8 cellular contexts compared by ENCODE assay signal in the genomic region with DNA sequence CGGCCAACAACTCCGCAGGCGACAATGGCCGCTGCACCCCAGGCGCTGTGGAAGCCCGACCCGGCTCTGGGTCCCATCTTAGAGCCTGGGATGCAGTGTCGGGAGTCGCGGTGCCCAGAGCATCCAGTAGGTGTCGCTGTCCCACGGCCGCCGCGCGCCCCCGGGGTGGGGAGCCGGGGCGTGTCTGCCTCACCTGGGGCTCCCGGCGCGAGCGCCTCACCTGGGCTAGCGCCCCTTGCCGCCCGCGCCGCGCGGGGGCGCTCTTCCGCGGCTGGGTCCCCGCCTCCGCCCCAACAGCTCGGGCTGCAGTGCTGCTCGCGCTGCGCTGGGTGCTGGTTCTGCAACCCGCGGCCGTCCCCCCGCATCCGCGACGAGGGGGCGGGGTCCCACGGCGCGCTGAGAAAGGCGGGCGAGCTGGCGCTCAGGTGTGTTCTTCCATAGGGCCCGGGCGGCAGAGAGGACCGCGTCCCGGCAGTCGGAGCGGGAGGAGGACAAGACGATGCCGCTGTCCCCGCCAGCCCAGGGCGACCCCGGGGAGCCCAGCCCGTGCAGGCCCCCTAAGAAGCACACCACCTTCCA. TPM values are rescaled to one million over a fixed set of nuclear protein-coding genes. Genes with fewer than 3 reads are reported as not detected.
A peak's percentile ranks its signal among the peaks of the same experiment; 100 is the strongest.
DNase-seq lines count a peak whose midpoint lies in the region; ATAC-seq and TF ChIP-seq lines count a peak whose summit lies in the region.

CRYBG1 (plus strand) TSS at position 308 of the 579 bp plus-strand sequence; CDS start at position 500, 192 bp downstream.

- no peak within 1 kb of the TSS for H2BK120ac ChIP-seq in IMR-90 (ENCODE audit: low read depth, low read length)

- H3K27ac Mint-ChIP-seq in activated naive CD4-positive, alpha-beta T cell treated with anti-CD3 and anti-CD28 coated beads, Interleukin-2, amount 50 U/mL, for 24 hours = no peak within 1 kb of the TSS
- H3K27ac Mint-ChIP-seq in progenitor cell of endocrine pancreas = peak within 1 kb of the TSS; percentile 83

- no peak within 1 kb of the TSS for H2BK5ac ChIP-seq in IMR-90 (ENCODE audit: low read depth, low read length, poor library complexity, severe bottlenecking)

- H3K4me3 ChIP-seq in IMR-90 (ENCODE audit: insufficient read depth, low read depth, low read length) = peak within 1 kb of the TSS; percentile 9; the same call in 1 of the 2 replicates
- peak within 1 kb of the TSS; percentile 47 to 65 for H3K4me3 ChIP-seq in vagina

- peak within 1 kb of the TSS; percentile 77 for H3K4me2 ChIP-seq in IMR-90 (ENCODE audit: low read depth, low read length)

- H3K36me3 ChIP-seq in IMR-90 (ENCODE audit: control insufficient read depth, insufficient read depth, low read length) = no peaks in the 10 kb centered on the region
- H3K36me3 ChIP-seq in vagina = no peaks in the 10 kb centered on the region

- H3K4me1 Mint-ChIP-seq in activated naive CD4-positive, alpha-beta T cell treated with anti-CD3 and anti-CD28 coated beads, Interleukin-2, amount 50 U/mL, for 24 hours = peaks cover 11% of the 10 kb centered on the region
- peaks cover 1% of the 10 kb centered on the region for H3K4me1 Mint-ChIP-seq in progenitor cell of endocrine pancreas (ENCODE audit: low read depth)

- H3K9me1 ChIP-seq in IMR-90 (ENCODE audit: insufficient read depth, low read length) = no peaks in the 10 kb centered on the region

- H3K4me3 Mint-ChIP-seq in activated naive CD4-positive, alpha-beta T cell treated with anti-CD3 and anti-CD28 coated beads, Interleukin-2, amount 50 U/mL, for 24 hours = peak within 1 kb of the TSS; percentile 79
- peak within 1 kb of the TSS; percentile 86 for H3K4me3 Mint-ChIP-seq in progenitor cell of endocrine pancreas (ENCODE audit: low read depth)

- DNase-seq in AG09319 (ENCODE audit: extremely low read depth, low read depth) (no peak), GM19240 (ENCODE audit: insufficient read length, low spot score) (peak; percentile 29), IMR-90 (no peak), cardiac septum (ENCODE audit: low spot score) (peak; percentile 87), progenitor cell of endocrine pancreas (ENCODE audit: low spot score, unreplicated experiment) (peak; percentile 96), vagina (ENCODE audit: extremely low spot score in 2 of 2) (no peak)

- peaks cover 28% of the 10 kb centered on the region for H3K27me3 ChIP-seq in IMR-90 (ENCODE audit: control insufficient read depth, insufficient read depth, low read length)
- H3K27me3 ChIP-seq in vagina = no peaks in the 10 kb centered on the region

- no peak for TF ChIP-seq POLR2A in IMR-90 (IDR thresholded peaks at IDR 0.05; ENCODE audit: low read depth, low read length)
- TF ChIP-seq POLR2A in vagina (IDR thresholded peaks at IDR 0.05) = no peak

- H3K4me1 ChIP-seq in IMR-90 (ENCODE audit: control insufficient read depth, insufficient read depth, low read length) = peaks cover 3% of the 10 kb centered on the region; the same call in 1 of the 2 replicates
- peaks cover 18% of the 10 kb centered on the region for H3K4me1 ChIP-seq in vagina

- no peak within 1 kb of the TSS for H3K4ac ChIP-seq in IMR-90 (ENCODE audit: low read depth, low read length)

- no peak within 1 kb of the TSS for H2BK15ac ChIP-seq in IMR-90 (ENCODE audit: low read depth, low read length)

- H4K5ac ChIP-seq in IMR-90 (ENCODE audit: low read depth, low read length) = no peak within 1 kb of the TSS

- POLR2A ChIA-PET in IMR-90 (lab: Charles Lee; ENCODE audit: unreplicated experiment) = no interaction called here

- dilution Hi-C loops in IMR-90 (cut with HindIII; ENCODE audit: low sequenced_read_pairs, unreplicated experiment) = no loop called here

- CTCF ChIA-PET in IMR-90 (lab: Yijun Ruan, JAX) = interaction anchor here (0.7 to 1.1 kb wide), 3 partner anchors 11 to 625 kb away, joined by 3 read pairs; no protein-coding TSS in a partner anchor

- no peak within 1 kb of the TSS for H4K91ac ChIP-seq in IMR-90 (ENCODE audit: insufficient read depth, low read depth, low read length)

- no peak for TF ChIP-seq RAD21 in IMR-90 (IDR thresholded peaks at IDR 0.05; ENCODE audit: low read length)

- H2BK20ac ChIP-seq in IMR-90 (ENCODE audit: low read depth, low read length) = no peak within 1 kb of the TSS

- peak; percentile 68 for TF ChIP-seq CTCF in AG09319 (IDR thresholded peaks at IDR 0.05; ENCODE audit: low read depth, low read length)
- TF ChIP-seq CTCF in IMR-90 (conservative IDR thresholded peaks at IDR 0.05; ENCODE audit: low read depth, low read length) = peak; percentile 56
- TF ChIP-seq CTCF in progenitor cell of endocrine pancreas (IDR thresholded peaks at IDR 0.05; ENCODE audit: unreplicated experiment) = peak; percentile 100
- TF ChIP-seq CTCF in vagina (IDR thresholded peaks at IDR 0.05) = peak; percentile 45 to 69 (median 67)

- whole genome bisulfite sequencing in IMR-90 (ENCODE audit: extremely low coverage in 2 of 2, insufficient read length in 1 of 2), 2 experiments = 2% methylated on average over 26 of the region's 66 CpGs; no CpG with 5 or more reads in 1 of the 2 experiments

- intact Hi-C loops in IMR-90 (cut with micrococcal nuclease) = loop anchor here (1.0 kb wide), 1 partner anchor 619 kb away; no protein-coding TSS in a partner anchor
- intact Hi-C loops in cardiac septum (cut with DNase I) = no loop called here
- intact Hi-C loops in vagina (cut with DNase I) = no loop called here

- no peak within 1 kb of the TSS for H3K56ac ChIP-seq in IMR-90 (ENCODE audit: extremely low read depth, insufficient read depth, low read length)

- no peak within 1 kb of the TSS for H3K18ac ChIP-seq in IMR-90 (ENCODE audit: low read depth, low read length)

- peaks cover 36% of the 10 kb centered on the region for H3K27me3 Mint-ChIP-seq in activated naive CD4-positive, alpha-beta T cell treated with anti-CD3 and anti-CD28 coated beads, Interleukin-2, amount 50 U/mL, for 24 hours
- peaks cover 30% of the 10 kb centered on the region for H3K27me3 Mint-ChIP-seq in progenitor cell of endocrine pancreas

- H2AK9ac ChIP-seq in IMR-90 (replicated peaks; ENCODE audit: low read depth, low read length, poor library complexity) = no peak within 1 kb of the TSS

- H2AFZ ChIP-seq in IMR-90 (replicated peaks; ENCODE audit: low read length, poor library complexity) = peak within 1 kb of the TSS; percentile 91

- H4K20me1 ChIP-seq in IMR-90 (ENCODE audit: insufficient read depth, low read length) = no peaks in the 10 kb centered on the region

- no peaks in the 10 kb centered on the region for H3K36me3 Mint-ChIP-seq in activated naive CD4-positive, alpha-beta T cell treated with anti-CD3 and anti-CD28 coated beads, Interleukin-2, amount 50 U/mL, for 24 hours
- H3K36me3 Mint-ChIP-seq in progenitor cell of endocrine pancreas (ENCODE audit: insufficient read depth) = no peaks in the 10 kb centered on the region

- H3K27ac ChIP-seq in IMR-90 (ENCODE audit: insufficient read depth, low read length) (no peak within 1 kb of the TSS), vagina (no peak within 1 kb of the TSS)

- H3K14ac ChIP-seq in IMR-90 (replicated peaks; ENCODE audit: low read depth, low read length) = no peak within 1 kb of the TSS

- H3K23ac ChIP-seq in IMR-90 (ENCODE audit: low read depth, low read length) = no peak within 1 kb of the TSS

- in situ Hi-C loops in IMR-90 (cut with MboI; ENCODE audit: low sequenced_read_pairs) = no loop called here

- H4K8ac ChIP-seq in IMR-90 (ENCODE audit: low read depth in 2 of 2, low read length in 2 of 2) = no peak within 1 kb of the TSS

- no TSS peak for BruUV-seq in IMR-90 (replicated peaks; lab: Mats Ljungman, UMichigan)

- no peaks in the 10 kb centered on the region for H3K9me3 Mint-ChIP-seq in activated naive CD4-positive, alpha-beta T cell treated with anti-CD3 and anti-CD28 coated beads, Interleukin-2, amount 50 U/mL, for 24 hours
- no peaks in the 10 kb centered on the region for H3K9me3 Mint-ChIP-seq in progenitor cell of endocrine pancreas (ENCODE audit: low read depth)

- no peak within 1 kb of the TSS for H2AK5ac ChIP-seq in IMR-90 (ENCODE audit: low read depth, low read length)

- H3K9me3 ChIP-seq in IMR-90 (ENCODE audit: control insufficient read depth, insufficient read depth, low read length) (no peaks in the 10 kb centered on the region), vagina (no peaks in the 10 kb centered on the region)

- H3K79me1 ChIP-seq in IMR-90 (ENCODE audit: low read depth in 1 of 2, low read length in 2 of 2) = no peaks in the 10 kb centered on the region

- ATAC-seq in IMR-90 (ENCODE audit: low read depth) (peak; percentile 93), SK-N-SH treated with all-trans-retinoic acid at 6 μM for 48 hours (peak; percentile 92)

- H3K9ac ChIP-seq in IMR-90 (ENCODE audit: low read depth, low read length) = no peak within 1 kb of the TSS

TF ChIP-seq in IMR-90, 13 proteins besides CTCF, POLR2A, EP300 and RAD21:
- peak; percentile 13; the same call in 1 of the 2 replicates for TF ChIP-seq FOS (IDR thresholded peaks at IDR 0.05; ENCODE audit: low read depth, low read length)
- TF ChIP-seq RFX5 (IDR thresholded peaks at IDR 0.05; ENCODE audit: low read depth, low read length) = no peak

TF ChIP-seq in SK-N-SH treated with all-trans-retinoic acid at 6 μM for 48 hours, 23 proteins besides CTCF, POLR2A, EP300 and RAD21 (continues in another document):
- TF ChIP-seq ZFP30 (CRISPR knock-in tag; IDR thresholded peaks at IDR 0.05) = no peak
- TF ChIP-seq PPARA (CRISPR knock-in tag; IDR thresholded peaks at IDR 0.05; ENCODE audit: borderline replicate concordance) = no peak
- TF ChIP-seq RARB (CRISPR knock-in tag; IDR thresholded peaks at IDR 0.05) = no peak
- TF ChIP-seq CREB5 (CRISPR knock-in tag; IDR thresholded peaks at IDR 0.05; ENCODE audit: low read depth) = no peak
- TF ChIP-seq CSDC2 (CRISPR knock-in tag; IDR thresholded peaks at IDR 0.05) = no peak

RNA-seq across cellular contexts. Expression of gene CRYBG1, which starts in this region (rescaled TPM):
- total RNA-seq in IMR-90 (2012; rRNA removed) (1.1 TPM in 2 replicates), cardiac septum (1.7 TPM), progenitor cell of endocrine pancreas (3.0 and 3.4 TPM in 2 replicates), vagina (46.7 TPM)
- polyA plus RNA-seq in IMR-90 (2012; rRNA removed) = 0.32 and 0.38 TPM in 2 replicates
- 0.09 and 0.12 TPM in 2 replicates for polyA plus RNA-seq in IMR-90 (2012; cell fraction: cytosol; rRNA removed)
- polyA plus RNA-seq in IMR-90 (2012; cell fraction: nucleus; rRNA removed; ENCODE audit: low replicate concordance) = 0.14 and 0.50 TPM in 2 replicates

Comparison
In these comparisons a context has a peak if more than half of its experiments do, and no peak if none do; other contexts are left out.
1. RNA of gene CRYBG1 (total RNA-seq): 46.7 TPM in vagina (single experiment); 3.0 to 3.4 TPM in progenitor cell of endocrine pancreas, 1.7 TPM in cardiac septum (single experiment) and 1.1 TPM in IMR-90; every median in the first group is over 10 times any median in the second.
2. DNase-seq: peak in GM19240 (single experiment), cardiac septum (single experiment) and progenitor cell of endocrine pancreas (single experiment); none in AG09319 (single experiment), IMR-90 (single experiment) and vagina (0 of 2).
3. Peak in every context shown above with its lines, with median percentiles within 50 percentile points of each other: CTCF ChIP-seq.